In the genomic region with DNA sequence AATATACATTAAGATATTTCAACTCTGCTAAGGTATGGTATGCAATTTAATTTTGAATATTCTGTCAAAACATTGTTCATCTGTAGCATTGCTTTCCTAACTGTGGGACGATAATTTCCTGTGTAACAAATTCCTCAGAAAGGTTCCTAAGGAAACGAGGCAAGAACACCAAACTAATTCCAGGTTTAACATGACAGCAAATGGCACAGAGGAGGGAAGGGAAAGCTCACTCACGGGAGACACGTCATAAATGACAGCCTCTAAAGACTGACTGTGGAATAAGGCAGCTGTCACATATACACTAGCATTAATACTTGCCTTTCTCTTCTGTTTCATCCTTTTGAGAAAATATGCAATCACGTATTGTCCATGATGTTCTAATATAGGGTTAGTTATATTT, we compare ENCODE assay signal across 27 cellular contexts.
DNase-seq lines count a peak whose midpoint lies in the region; ATAC-seq, FAIRE-seq and TF ChIP-seq lines count a peak whose summit lies in the region.
"Had no signal": no experiment of that assay in that cellular context is flagged by ENCODE, and none has a peak within 500 bp of the region (broad histone marks: within the 10 kb centered on the region; RNA-seq: fewer than 3 reads in every experiment).

No MANE protein-coding gene starts in this region.

- TF ChIP-seq CTCF in osteocyte (IDR thresholded peaks at IDR 0.05) (no peak), omental fat pad (IDR thresholded peaks at IDR 0.05) (no peak), adrenal gland (IDR thresholded peaks at IDR 0.05) (no peak), lower lobe of right lung (IDR thresholded peaks at IDR 0.05) (no peak)

- no peaks in the 10 kb centered on the region for H3K36me3 Mint-ChIP-seq in osteocyte (ENCODE audit: unreplicated experiment)
- H3K36me3 Mint-ChIP-seq: immature natural killer cell had no signal

- DNase-seq in Daoy (ENCODE audit: low read depth) (peak; percentile 33), RCC 7860 (ENCODE audit: low spot score) (peak; percentile 71), dermis blood vessel endothelial cell (peak; percentile 54), osteocyte (ENCODE audit: extremely low spot score, unreplicated experiment) (no peak), omental fat pad (ENCODE audit: low spot score) (no peak), NCI-H187 treated with DMSO at 0.1 percent for 48 hours (lab: John Stamatoyannopoulos, UW) (no peak), adrenal gland (no peak), lower lobe of right lung (no peak)
- DNase-seq: activated CD4-positive, CD25-positive, alpha-beta regulatory T cell; activated naive CD4-positive, alpha-beta T cell treated with anti-CD3 and anti-CD28 coated beads for 36 hours; colonic mucosa; DND-41; endodermal cell; foreskin keratinocyte; immature natural killer cell; Karpas-422; NCI-H146; NCI-H2171 treated with DMSO at 0.1 percent for 48 hours; NCI-H524 treated with DMSO at 0.1 percent for 48 hours; pancreas; SHP77; stimulated activated CD4-positive, alpha-beta T cell treated with anti-CD3 and anti-CD28 coated beads, Interleukin-2, amount 100 ng/mL, for 24 hours; T-helper 9 cell; transverse colon had no signal

- H3K36me3 ChIP-seq in adrenal gland (replicated peaks in 1 of 2) (no peaks in the 10 kb centered on the region), lower lobe of right lung (no peaks in the 10 kb centered on the region)
- H3K36me3 ChIP-seq: colonic mucosa, esophagus muscularis mucosa, pancreas, transverse colon had no signal

- TF ChIP-seq POLR2A in adrenal gland (IDR thresholded peaks at IDR 0.05) = no peak

- no peaks in the 10 kb centered on the region for H3K27me3 ChIP-seq in adrenal gland
- H3K27me3 ChIP-seq in lower lobe of right lung (ENCODE audit: low read depth) = no peaks in the 10 kb centered on the region
- H3K27me3 ChIP-seq: colonic mucosa, foreskin keratinocyte, pancreas, transverse colon had no signal

- no peak overlapping the region for H3K4me3 ChIP-seq in adrenal gland
- no peak overlapping the region for H3K4me3 ChIP-seq in lower lobe of right lung
- H3K4me3 ChIP-seq: colonic mucosa, esophagus muscularis mucosa, pancreas, transverse colon had no signal

- intact Hi-C loops in adrenal gland (cut with DNase I) (no loop called here), lower lobe of right lung (cut with DNase I) (no loop called here)

- H3K9me3 ChIP-seq in adrenal gland (replicated peaks in 1 of 3) = no peaks in the 10 kb centered on the region
- no peaks in the 10 kb centered on the region for H3K9me3 ChIP-seq in lower lobe of right lung
- H3K9me3 ChIP-seq: colonic mucosa, esophagus muscularis mucosa, pancreas, transverse colon had no signal

- ATAC-seq in omental fat pad (ENCODE audit: low FRiP score) (no peak), lower lobe of right lung (no peak)
- ATAC-seq: foreskin keratinocyte; natural killer cell treated with Interleukin-12 subunit alpha and Interleukin-12 subunit beta and Interleukin-15 and Interleukin-18, amount 100 ng/mL, for 72 hours had no signal

- H3K4me1 ChIP-seq in adrenal gland (replicated peaks in 1 of 2) (no peaks in the 10 kb centered on the region), lower lobe of right lung (no peaks in the 10 kb centered on the region)
- H3K4me1 ChIP-seq: colonic mucosa, esophagus muscularis mucosa, foreskin keratinocyte, pancreas, transverse colon had no signal

- no peak overlapping the region for H3K27ac ChIP-seq in adrenal gland
- no peak overlapping the region for H3K27ac ChIP-seq in lower lobe of right lung
- H3K27ac ChIP-seq: C4-2B, colonic mucosa, esophagus muscularis mucosa, foreskin keratinocyte, pancreas, transverse colon had no signal

- no peak for FAIRE-seq in RCC 7860 (lab: Jason Lieb, UNC)
- FAIRE-seq: pancreas had no signal

- no peaks in the 10 kb centered on the region for H3K9me3 Mint-ChIP-seq in osteocyte (ENCODE audit: unreplicated experiment)
- H3K9me3 Mint-ChIP-seq: endodermal cell had no signal

- WGBS in adrenal gland, 4 donors = 49 to 54% (median 52%) methylated on average over 5 of the region's 5 CpGs

- H3K27me3 Mint-ChIP-seq in osteocyte (ENCODE audit: unreplicated experiment) = no peaks in the 10 kb centered on the region
- H3K27me3 Mint-ChIP-seq: natural killer cell treated with Interleukin-12 subunit alpha and Interleukin-12 subunit beta and Interleukin-15 and Interleukin-18, amount 100 ng/mL, for 72 hours had no signal

- H3K4me3 Mint-ChIP-seq in osteocyte (ENCODE audit: unreplicated experiment) = no peak overlapping the region
- H3K4me3 Mint-ChIP-seq: activated naive CD4-positive, alpha-beta T cell treated with anti-CD3 and anti-CD28 coated beads for 36 hours; endodermal cell; immature natural killer cell; natural killer cell treated with Interleukin-12 subunit alpha and Interleukin-12 subunit beta and Interleukin-15 and Interleukin-18, amount 100 ng/mL, for 72 hours had no signal

- peaks cover 21% of the 10 kb centered on the region for H3K4me1 Mint-ChIP-seq in osteocyte (ENCODE audit: unreplicated experiment)
- H3K4me1 Mint-ChIP-seq: immature natural killer cell had no signal

- peak overlapping the region; percentile 31 for H3K27ac Mint-ChIP-seq in osteocyte (ENCODE audit: unreplicated experiment)
- H3K27ac Mint-ChIP-seq: activated naive CD4-positive, alpha-beta T cell treated with anti-CD3 and anti-CD28 coated beads for 36 hours; endodermal cell; immature natural killer cell; natural killer cell treated with Interleukin-12 subunit alpha and Interleukin-12 subunit beta and Interleukin-15 and Interleukin-18, amount 100 ng/mL, for 72 hours had no signal

Comparison
In these comparisons a context has a peak if more than half of its experiments do, and no peak if none do; other contexts are left out.
1. DNase-seq: peak in Daoy (single experiment), RCC 7860 (single experiment) and dermis blood vessel endothelial cell (single experiment); none in osteocyte (single experiment), omental fat pad (single experiment), NCI-H187 treated with DMSO at 0.1 percent for 48 hours (single experiment), adrenal gland (0 of 7) and lower lobe of right lung (single experiment).